13 cellular contexts compared by ENCODE assay signal in the genomic region with DNA sequence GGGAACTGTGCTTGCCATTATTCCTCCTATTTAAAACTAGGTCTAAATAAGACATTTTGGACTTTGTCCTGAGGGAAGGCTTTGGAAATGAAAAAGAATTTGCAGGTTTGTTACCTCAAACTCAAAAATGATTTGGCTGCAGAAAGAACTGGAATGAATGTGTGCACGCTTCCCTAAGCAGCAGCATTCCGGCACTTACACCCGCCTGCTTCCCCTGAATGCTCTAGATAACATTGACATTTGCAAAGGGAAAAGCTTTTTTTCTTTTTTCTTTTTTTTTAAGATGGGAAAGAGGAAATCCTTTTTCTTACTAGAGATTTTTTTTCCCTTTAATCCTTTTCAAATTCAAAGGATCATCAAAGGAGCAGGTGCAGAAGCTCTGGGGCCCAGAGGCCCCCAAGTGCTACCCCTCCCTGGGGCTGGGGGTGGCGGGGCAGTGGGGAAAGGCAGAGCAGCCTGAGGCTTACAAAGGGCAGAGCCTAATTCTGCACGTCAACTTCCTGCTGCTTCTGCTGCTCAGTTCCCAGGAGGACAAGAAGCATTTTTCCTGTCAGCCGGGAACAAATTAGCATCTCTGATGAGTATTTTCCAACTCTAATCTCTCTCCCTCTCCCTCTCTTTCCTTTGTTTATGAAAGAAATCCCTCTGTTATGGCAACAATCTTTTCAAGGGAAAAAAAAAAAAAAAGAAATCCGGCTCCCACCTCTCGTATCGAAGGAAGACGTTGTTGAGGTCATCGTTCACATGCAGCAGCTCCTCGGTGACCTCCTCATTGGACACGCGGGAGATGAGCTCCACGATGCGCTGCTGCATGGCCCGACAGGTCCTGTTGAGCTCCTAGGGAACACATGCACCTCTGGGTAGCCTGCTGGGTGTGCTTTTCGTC. TPM values are rescaled to one million over a fixed set of nuclear protein-coding genes. Genes with fewer than 3 reads are reported as not detected.
DNase-seq lines count a peak whose midpoint lies in the region; ATAC-seq and TF ChIP-seq lines count a peak whose summit lies in the region.
"Had no signal": no experiment of that assay in that cellular context is flagged by ENCODE, and none has a peak within 500 bp of the region (broad histone marks: within the 10 kb centered on the region; RNA-seq: fewer than 3 reads in every experiment).

No MANE protein-coding gene starts in this region.

- H3K18ac ChIP-seq in H9 (ENCODE audit: insufficient read length, low read depth, low read length), result no peak overlapping the region

- H3K36me3 ChIP-seq in ectodermal cell (ENCODE audit: control insufficient read depth, insufficient read depth, low read length) (no peaks in the 10 kb centered on the region), iPS-20b (ENCODE audit: insufficient read depth, low read depth, low read length) (no peaks in the 10 kb centered on the region), PC-9 (ENCODE audit: low read depth) (no peaks in the 10 kb centered on the region)

- no peaks in the 10 kb centered on the region for H3K9me2 ChIP-seq in PC-9 (ENCODE audit: insufficient read depth)

- H3F3A ChIP-seq in PC-9 (ENCODE audit: insufficient read depth, low read depth), result peaks cover 13% of the 10 kb centered on the region

- H3K9ac ChIP-seq in H9 (ENCODE audit: extremely low read depth, insufficient read length, low read length), result no peak overlapping the region
- peak overlapping the region; percentile 7; the same call in 1 of the 2 replicates for H3K9ac ChIP-seq in iPS-20b (ENCODE audit: low read depth, low read length)

- POLR2A ChIA-PET in PC-9 (lab: Charles Lee; ENCODE audit: unreplicated experiment), result no interaction called here

- H3K4me2 ChIP-seq in H9 (ENCODE audit: insufficient read depth, insufficient read length, low read length), result no peak overlapping the region
- H3K4me2 ChIP-seq in PC-9, result no peak overlapping the region

- peaks cover 41% of the 10 kb centered on the region in 2 experiments for H3K4me1 Mint-ChIP-seq in H9

- H2BK5ac ChIP-seq in H9 (ENCODE audit: insufficient read length, low read length), result no peak overlapping the region

- H3T11ph ChIP-seq in H9 (ENCODE audit: low read length), result no peak overlapping the region

- no peak overlapping the region for H2AK5ac ChIP-seq in H9 (ENCODE audit: insufficient read length, low read length)

- BruUV-seq in PC-9 (replicated peaks; lab: Mats Ljungman, UMichigan), result no TSS peak

- no peak overlapping the region for H4K91ac ChIP-seq in H9 (ENCODE audit: insufficient read length, low read depth, low read length)

- H3K4me1 ChIP-seq in H9 (ENCODE audit: insufficient read depth, low read length) (peaks cover 9% of the 10 kb centered on the region; the same call in 1 of the 2 replicates), ectodermal cell (ENCODE audit: control insufficient read depth, insufficient read depth, low read length) (peaks cover 19% of the 10 kb centered on the region), iPS-20b (ENCODE audit: insufficient read depth, low read length) (peaks cover 22% of the 10 kb centered on the region), PC-9 (replicated peaks; ENCODE audit: insufficient read depth) (peaks cover 9% of the 10 kb centered on the region)
- H3K4me1 ChIP-seq: SJSA1 had no signal

- no peaks in the 10 kb centered on the region for H3K36me3 Mint-ChIP-seq in H9 (ENCODE audit: insufficient read depth in 1 of 3, low read depth in 3 of 3)

- H3K79me2 ChIP-seq in H9 (ENCODE audit: insufficient read depth, low read length) (no peaks in the 10 kb centered on the region), PC-9 (ENCODE audit: low read depth) (no peaks in the 10 kb centered on the region)

- H3K27ac ChIP-seq in H9 (ENCODE audit: insufficient read length, low read depth, low read length), result no peak overlapping the region
- H3K27ac ChIP-seq in ectodermal cell (ENCODE audit: insufficient read depth, low read depth, low read length, poor library complexity, severe bottlenecking), result peak overlapping the region; percentile 62
- H3K27ac ChIP-seq in iPS-20b (ENCODE audit: low read length), result no peak overlapping the region
- H3K27ac ChIP-seq in PC-9, result no peak overlapping the region
- H3K27ac ChIP-seq: SJSA1 had no signal

- H3K9me3 Mint-ChIP-seq in H9, result peaks cover 0 to 3% of the 10 kb centered on the region in 2 experiments; a peak in 1 of 5 replicates
- H3K9me3 Mint-ChIP-seq: activated naive CD4-positive, alpha-beta T cell treated with anti-CD3 and anti-CD28 coated beads, Interleukin-2, amount 10 ng/mL, durations not matched to agents 7 days and 5 days; CD4-positive, alpha-beta T cell had no signal

- H3K4me3 ChIP-seq in ectodermal cell (ENCODE audit: insufficient read depth, low read depth, low read length), result no peak overlapping the region
- peak overlapping the region; percentile 46; the same call in 1 of the 2 replicates for H3K4me3 ChIP-seq in iPS-20b (ENCODE audit: low read length)
- H3K4me3 ChIP-seq in PC-9, result no peak overlapping the region
- H3K4me3 ChIP-seq: SJSA1 had no signal

- H2AFZ ChIP-seq in H9 (ENCODE audit: low read length) (no peak overlapping the region), PC-9 (no peak overlapping the region)

- no peak overlapping the region for H4K5ac ChIP-seq in H9 (ENCODE audit: insufficient read length, low read depth, low read length)

- CTCF ChIA-PET in PC-9 (lab: Charles Lee), result interaction anchor here (0.6 kb wide), 2 partner anchors 28 to 125 kb away, joined by 3 to 8 read pairs; no protein-coding TSS in a partner anchor

- peak; percentile 82 for DNase-seq in H9
- DNase-seq in pulmonary artery endothelial cell (ENCODE audit: low read depth, low spot score), result peak; percentile 64
- no peak for DNase-seq in PC-9
- no peak for DNase-seq in NCI-H526 (lab: John Stamatoyannopoulos, UW)
- DNase-seq in NCI-H345 (lab: John Stamatoyannopoulos, UW), result no peak
- DNase-seq: activated naive CD4-positive, alpha-beta T cell treated with anti-CD3 and anti-CD28 coated beads, Interleukin-2, amount 10 ng/mL, durations not matched to agents 7 days and 5 days; CD4-positive, alpha-beta T cell; KBM-7; mammary epithelial cell had no signal

- H3K79me1 ChIP-seq in H9 (ENCODE audit: insufficient read depth, low read depth, low read length, poor library complexity, severe bottlenecking), result no peaks in the 10 kb centered on the region

- no peak overlapping the region for H2BK120ac ChIP-seq in H9 (ENCODE audit: low read depth, low read length, poor library complexity, severe bottlenecking)

- H2BK15ac ChIP-seq in H9 (ENCODE audit: low read depth, low read length), result no peak overlapping the region

- H3K27me3 ChIP-seq in H9 (ENCODE audit: insufficient read depth, low read length) (no peaks in the 10 kb centered on the region), ectodermal cell (ENCODE audit: control insufficient read depth, insufficient read depth, low read length, poor library complexity, severe bottlenecking) (no peaks in the 10 kb centered on the region), iPS-20b (ENCODE audit: insufficient read depth, low read length) (peaks cover 37% of the 10 kb centered on the region), PC-9 (ENCODE audit: insufficient read depth, low read depth) (no peaks in the 10 kb centered on the region)
- H3K27me3 ChIP-seq: SJSA1 had no signal

- no peak overlapping the region for H3K23ac ChIP-seq in H9 (ENCODE audit: insufficient read length, low read depth, low read length)

- H4K20me1 ChIP-seq in H9 (ENCODE audit: control insufficient read depth, insufficient read depth, insufficient read length) (no peaks in the 10 kb centered on the region), PC-9 (ENCODE audit: insufficient read depth) (no peaks in the 10 kb centered on the region)

- TF ChIP-seq CTCF in H9 (conservative IDR thresholded peaks at IDR 0.05), result no peak
- no peak for TF ChIP-seq CTCF in PC-9 (conservative IDR thresholded peaks at IDR 0.05)

- H3K9me3 ChIP-seq in H9 (ENCODE audit: control insufficient read depth, low read depth, low read length) (no peaks in the 10 kb centered on the region), ectodermal cell (ENCODE audit: control insufficient read depth, low read length) (no peaks in the 10 kb centered on the region), iPS-20b (ENCODE audit: insufficient read depth, low read depth, low read length) (no peaks in the 10 kb centered on the region), PC-9 (ENCODE audit: insufficient read depth, low read depth) (no peaks in the 10 kb centered on the region)
- H3K9me3 ChIP-seq: SJSA1 had no signal

- H3K14ac ChIP-seq in H9 (ENCODE audit: insufficient read depth, low read length), result no peak overlapping the region

- ATAC-seq in HG02981 (IDR thresholded peaks at IDR 0.05; ENCODE audit: unreplicated experiment), result no peak

- H3K23me2 ChIP-seq in H9 (ENCODE audit: insufficient read length, low read depth, low read length, poor library complexity, severe bottlenecking), result no peaks in the 10 kb centered on the region

- H3K4me3 Mint-ChIP-seq in H9, result peak overlapping the region; percentile 3 to 66; a peak in 4 of 5 replicates
- H3K4me3 Mint-ChIP-seq: activated naive CD4-positive, alpha-beta T cell treated with anti-CD3 and anti-CD28 coated beads, Interleukin-2, amount 10 ng/mL, durations not matched to agents 7 days and 5 days; CD4-positive, alpha-beta T cell had no signal

- no peak overlapping the region for H2BK20ac ChIP-seq in H9 (ENCODE audit: low read depth, low read length, poor library complexity, severe bottlenecking)

- H3K27ac Mint-ChIP-seq in H9, result peak overlapping the region; percentile 41 to 85 (median 41); a peak in 5 of 7 replicates
- H3K27ac Mint-ChIP-seq: activated naive CD4-positive, alpha-beta T cell treated with anti-CD3 and anti-CD28 coated beads, Interleukin-2, amount 10 ng/mL, durations not matched to agents 7 days and 5 days; CD4-positive, alpha-beta T cell had no signal

- no peak overlapping the region for H3K56ac ChIP-seq in H9 (ENCODE audit: insufficient read length, low read depth, low read length)

- intact Hi-C loops in PC-9 (cut with micrococcal nuclease; ENCODE audit: unreplicated experiment), result no loop called here

- no CpG with 5 or more reads among the region's 18 CpGs for WGBS in H9 (ENCODE audit: extremely low coverage, insufficient read length, low lambda C conversion rate)
- 4 to 6% methylated on average over 18 of the region's 18 CpGs for WGBS in ectodermal cell, 2 experiments

- peaks cover 41% of the 10 kb centered on the region for H3K27me3 Mint-ChIP-seq in H9 (ENCODE audit: low read depth)
- H3K27me3 Mint-ChIP-seq: activated naive CD4-positive, alpha-beta T cell treated with anti-CD3 and anti-CD28 coated beads, Interleukin-2, amount 10 ng/mL, durations not matched to agents 7 days and 5 days; CD4-positive, alpha-beta T cell had no signal

- H4K8ac ChIP-seq in H9 (replicated peaks; ENCODE audit: insufficient read length, low read depth, low read length), result no peak overlapping the region

- H2BK12ac ChIP-seq in H9 (ENCODE audit: insufficient read length, low read depth, low read length), result no peak overlapping the region

- no peak overlapping the region for H3K4ac ChIP-seq in H9 (ENCODE audit: low read depth, low read length)

RNA-seq across cellular contexts. Expression of gene SREBF1, which starts 32.1 kb away (rescaled TPM):
- 76.2 and 81.9 TPM in 2 replicates for total RNA-seq in H9 (2021)
- polyA plus RNA-seq in ectodermal cell (2013, experiment 1 of 4), result 58.8 TPM
- polyA plus RNA-seq in ectodermal cell (2013, experiment 2 of 4), result 65.5 TPM
- polyA plus RNA-seq in ectodermal cell (2013, experiment 3 of 4), result 33.2 TPM
- 43.0 TPM for polyA plus RNA-seq in ectodermal cell (2013, experiment 4 of 4)
- 19.8 and 34.3 TPM in 2 replicates for total RNA-seq in pulmonary artery endothelial cell
- total RNA-seq in PC-9 (2021), result 243 and 360 TPM in 2 replicates

Comparison
In these comparisons a context has a peak if more than half of its experiments do, and no peak if none do; other contexts are left out.
1. DNase-seq: peak in H9 (single experiment) and pulmonary artery endothelial cell (single experiment); none in PC-9 (0 of 2), NCI-H526 (0 of 2) and NCI-H345 (single experiment).